ENCODE assay signal across 11 cellular contexts in genomic region chr16:29156511-29156910, GRCh38.
DNase-seq lines count a peak whose midpoint lies in the region; ATAC-seq, FAIRE-seq and TF ChIP-seq lines count a peak whose summit lies in the region.
"Had no signal": no experiment of that assay in that cellular context is flagged by ENCODE, and none has a peak within 500 bp of the region (broad histone marks: within the 10 kb centered on the region; RNA-seq: fewer than 3 reads in every experiment).

No MANE protein-coding gene starts in this region.

- POLR2A ChIA-PET in A549 (lab: Yijun Ruan, JAX): no interaction called here

- FAIRE-seq in A549 (lab: Jason Lieb, UNC): no peak
- FAIRE-seq: kidney had no signal

- peaks cover 21% of the 10 kb centered on the region for H3K4me1 ChIP-seq in A549

- ATAC-seq in A549 (peak; percentile 16 to 31; a peak in 5 of 6 replicates), natural killer cell (no peak), HG03571 (IDR thresholded peaks at IDR 0.05; ENCODE audit: unreplicated experiment) (no peak)
- ATAC-seq: stimulated activated memory B cell treated with anti-CD40 and anti-IgM and Interleukin-4, amounts not matched to agents 10 μg/mL and 1 μg/mL and 100 μg/mL, for 72 hours had no signal

- H3K36me3 Mint-ChIP-seq in chondrocyte (ENCODE audit: low read depth) (no peaks in the 10 kb centered on the region), natural killer cell (peaks cover 7% of the 10 kb centered on the region)

- H3K4me2 ChIP-seq in A549: peak overlapping the region; percentile 89

- no peak for TF ChIP-seq CTCF in A549 (IDR thresholded peaks at IDR 0.05)
- no peak for TF ChIP-seq CTCF in HL-60 (IDR thresholded peaks at IDR 0.05; ENCODE audit: insufficient read depth, low read length)
- TF ChIP-seq CTCF in chondrocyte (IDR thresholded peaks at IDR 0.05): no peak
- TF ChIP-seq CTCF in natural killer cell (IDR thresholded peaks at IDR 0.05): no peak

- H3K27ac ChIP-seq in A549: peak overlapping the region; percentile 75 to 85
- peak overlapping the region; percentile 92 for H3K27ac ChIP-seq in HL-60 (replicated peaks)

- DNase-seq in A549 (ENCODE audit: low read depth in 1 of 2, low spot score in 1 of 2): no peak
- DNase-seq in HL-60 (ENCODE audit: low read depth in 1 of 2, low spot score in 1 of 2): peak in 1 of 2 experiments; percentile 5
- no peak for DNase-seq in chondrocyte (ENCODE audit: low spot score)
- no peak for DNase-seq in natural killer cell
- DNase-seq in NCI-H146 (lab: John Stamatoyannopoulos, UW): no peak
- DNase-seq in mucosa of gallbladder (ENCODE audit: low spot score): no peak
- no peak for DNase-seq in NCI-H2171 treated with DMSO at 0.1 percent for 48 hours (lab: John Stamatoyannopoulos, UW)
- DNase-seq: kidney, NCI-H2227 treated with DMSO at 0.1 percent for 48 hours had no signal

- no peak for TF ChIP-seq RAD21 in A549 (conservative IDR thresholded peaks at IDR 0.05 in 1 of 2, IDR thresholded peaks at IDR 0.05 in 1 of 2)

- H3K4me3 ChIP-seq in A549 (no peak overlapping the region), HL-60 (replicated peaks; ENCODE audit: insufficient read depth, low read length) (no peak overlapping the region)

- no peak for TF ChIP-seq POLR2A in A549 (IDR thresholded peaks at IDR 0.05; ENCODE audit: low read length)

- TF ChIP-seq EP300 in A549 (IDR thresholded peaks at IDR 0.05): no peak

- no peaks in the 10 kb centered on the region for H3K27me3 Mint-ChIP-seq in chondrocyte (ENCODE audit: low read depth)
- H3K27me3 Mint-ChIP-seq in natural killer cell (ENCODE audit: low read depth in 2 of 2): no peaks in the 10 kb centered on the region
- H3K27me3 Mint-ChIP-seq: stimulated activated memory B cell treated with anti-CD40 and anti-IgM and Interleukin-4, amounts not matched to agents 10 μg/mL and 1 μg/mL and 100 μg/mL, for 72 hours had no signal

- WGBS in A549 (ENCODE audit: missing lambda C conversion rate): 62% methylated on average over 11 of the region's 11 CpGs

- peaks cover 33% of the 10 kb centered on the region for H3K4me1 Mint-ChIP-seq in chondrocyte (ENCODE audit: low read depth)
- H3K4me1 Mint-ChIP-seq in natural killer cell: peaks cover 41 to 63% of the 10 kb centered on the region in 2 donors
- H3K4me1 Mint-ChIP-seq: stimulated activated memory B cell treated with anti-CD40 and anti-IgM and Interleukin-4, amounts not matched to agents 10 μg/mL and 1 μg/mL and 100 μg/mL, for 72 hours had no signal

- H3K9me3 Mint-ChIP-seq in chondrocyte (ENCODE audit: low read depth) (no peaks in the 10 kb centered on the region), natural killer cell (no peaks in the 10 kb centered on the region)
- H3K9me3 Mint-ChIP-seq: stimulated activated memory B cell treated with anti-CD40 and anti-IgM and Interleukin-4, amounts not matched to agents 10 μg/mL and 1 μg/mL and 100 μg/mL, for 72 hours had no signal

- no peaks in the 10 kb centered on the region for H3K9me3 ChIP-seq in A549

- no peaks in the 10 kb centered on the region for H3K27me3 ChIP-seq in HL-60 (ENCODE audit: insufficient read depth, poor library complexity, severe bottlenecking)

- CTCF ChIA-PET in A549 (lab: Yijun Ruan, JAX): no interaction called here

- H3K4me3 Mint-ChIP-seq in chondrocyte (ENCODE audit: unreplicated experiment): no peak overlapping the region
- no peak overlapping the region for H3K4me3 Mint-ChIP-seq in natural killer cell
- H3K4me3 Mint-ChIP-seq: stimulated activated memory B cell treated with anti-CD40 and anti-IgM and Interleukin-4, amounts not matched to agents 10 μg/mL and 1 μg/mL and 100 μg/mL, for 72 hours had no signal

- intact Hi-C loops in natural killer cell (cut with micrococcal nuclease): no loop called here

- peak overlapping the region; percentile 81 for H3K27ac Mint-ChIP-seq in chondrocyte (ENCODE audit: unreplicated experiment)
- H3K27ac Mint-ChIP-seq in natural killer cell: peak overlapping the region; percentile 67 to 94
- H3K27ac Mint-ChIP-seq: stimulated activated memory B cell treated with anti-CD40 and anti-IgM and Interleukin-4, amounts not matched to agents 10 μg/mL and 1 μg/mL and 100 μg/mL, for 72 hours had no signal

TF ChIP-seq in A549, 52 proteins besides CTCF, POLR2A, EP300 and RAD21:
- TF ChIP-seq, protein P1, sequence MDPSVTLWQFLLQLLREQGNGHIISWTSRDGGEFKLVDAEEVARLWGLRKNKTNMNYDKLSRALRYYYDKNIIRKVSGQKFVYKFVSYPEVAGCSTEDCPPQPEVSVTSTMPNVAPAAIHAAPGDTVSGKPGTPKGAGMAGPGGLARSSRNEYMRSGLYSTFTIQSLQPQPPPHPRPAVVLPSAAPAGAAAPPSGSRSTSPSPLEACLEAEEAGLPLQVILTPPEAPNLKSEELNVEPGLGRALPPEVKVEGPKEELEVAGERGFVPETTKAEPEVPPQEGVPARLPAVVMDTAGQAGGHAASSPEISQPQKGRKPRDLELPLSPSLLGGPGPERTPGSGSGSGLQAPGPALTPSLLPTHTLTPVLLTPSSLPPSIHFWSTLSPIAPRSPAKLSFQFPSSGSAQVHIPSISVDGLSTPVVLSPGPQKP (IDR thresholded peaks at IDR 0.05; ENCODE audit: low read depth, low read length): no peak
- TF ChIP-seq PHF8 (IDR thresholded peaks at IDR 0.05; ENCODE audit: borderline replicate concordance, low read depth) (no peak), CEBPB (IDR thresholded peaks at IDR 0.05) (no peak), FOXS1 (CRISPR knock-in tag; IDR thresholded peaks at IDR 0.05) (no peak), NR3C1 (IDR thresholded peaks at IDR 0.05) (no peak), MYC (IDR thresholded peaks at IDR 0.05; ENCODE audit: borderline replicate concordance, low read length) (no peak), BCL3 (IDR thresholded peaks at IDR 0.05) (no peak), HOXA7 (CRISPR knock-in tag; IDR thresholded peaks at IDR 0.05) (no peak), NFE2L2 (conservative IDR thresholded peaks at IDR 0.05; ENCODE audit: low read length) (no peak), E2F6 (IDR thresholded peaks at IDR 0.05; ENCODE audit: borderline replicate concordance, low read depth) (no peak), FOSB (CRISPR knock-in tag; IDR thresholded peaks at IDR 0.05) (no peak), HOXB13 (CRISPR knock-in tag; IDR thresholded peaks at IDR 0.05; ENCODE audit: low read depth) (no peak), RCOR1 (IDR thresholded peaks at IDR 0.05; ENCODE audit: low read depth, low read length) (no peak), TFCP2L1 (CRISPR knock-in tag; IDR thresholded peaks at IDR 0.05) (no peak), BHLHE40 (IDR thresholded peaks at IDR 0.05; ENCODE audit: low read depth, low read length) (no peak)
- TF ChIP-seq, protein P2, sequence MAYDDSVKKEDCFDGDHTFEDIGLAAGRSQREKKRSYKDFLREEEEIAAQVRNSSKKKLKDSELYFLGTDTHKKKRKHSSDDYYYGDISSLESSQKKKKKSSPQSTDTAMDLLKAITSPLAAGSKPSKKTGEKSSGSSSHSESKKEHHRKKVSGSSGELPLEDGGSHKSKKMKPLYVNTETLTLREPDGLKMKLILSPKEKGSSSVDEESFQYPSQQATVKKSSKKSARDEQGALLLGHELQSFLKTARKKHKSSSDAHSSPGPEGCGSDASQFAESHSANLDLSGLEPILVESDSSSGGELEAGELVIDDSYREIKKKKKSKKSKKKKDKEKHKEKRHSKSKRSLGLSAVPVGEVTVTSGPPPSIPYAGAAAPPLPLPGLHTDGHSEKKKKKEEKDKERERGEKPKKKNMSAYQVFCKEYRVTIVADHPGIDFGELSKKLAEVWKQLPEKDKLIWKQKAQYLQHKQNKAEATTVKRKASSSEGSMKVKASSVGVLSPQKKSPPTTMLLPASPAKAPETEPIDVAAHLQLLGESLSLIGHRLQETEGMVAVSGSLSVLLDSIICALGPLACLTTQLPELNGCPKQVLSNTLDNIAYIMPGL (CRISPR knock-in tag; IDR thresholded peaks at IDR 0.05; ENCODE audit: borderline replicate concordance): no peak

Comparison
In these comparisons a context has a peak if more than half of its experiments do, and no peak if none do; other contexts are left out.
1. ATAC-seq: peak in A549 (2 of 2); none in natural killer cell (0 of 3) and HG03571 (single experiment).